In genomic region chr15:48515497-48515896, GRCh38 we compare ENCODE assay signal across 2 cellular contexts.
TF ChIP-seq lines count a peak whose summit lies in the region.

No MANE protein-coding gene starts in this region.

TF ChIP-seq in IMR-90, 13 proteins besides CTCF, POLR2A, EP300 and RAD21:
- TF ChIP-seq MAFK (IDR thresholded peaks at IDR 0.05; ENCODE audit: low read depth, low read length) (no peak), USF2 (IDR thresholded peaks at IDR 0.05; ENCODE audit: low read depth, low read length) (no peak), SMC3 (IDR thresholded peaks at IDR 0.05; ENCODE audit: low read depth, low read length) (no peak), NFE2L2 (IDR thresholded peaks at IDR 0.05; ENCODE audit: low read depth, low read length) (no peak), ELK1 (IDR thresholded peaks at IDR 0.05; ENCODE audit: borderline replicate concordance, low read depth, low read length) (no peak), MAZ (IDR thresholded peaks at IDR 0.05; ENCODE audit: borderline replicate concordance, low read depth, low read length) (no peak)

TF ChIP-seq in HepG2, 621 proteins besides CTCF, POLR2A, EP300 and RAD21:
- TF ChIP-seq ZNF30 (CRISPR knock-in tag; IDR thresholded peaks at IDR 0.05) (no peak), ZNF143 (CRISPR knock-in tag; IDR thresholded peaks at IDR 0.05) (no peak), GPN1 (CRISPR knock-in tag; IDR thresholded peaks at IDR 0.05; ENCODE audit: borderline replicate concordance) (no peak), DZIP1 (CRISPR knock-in tag; IDR thresholded peaks at IDR 0.05) (no peak), FOXM1 (CRISPR knock-in tag; IDR thresholded peaks at IDR 0.05) (no peak), ETV5 (CRISPR knock-in tag; IDR thresholded peaks at IDR 0.05; ENCODE audit: borderline replicate concordance) (no peak), RBAK (CRISPR knock-in tag; IDR thresholded peaks at IDR 0.05) (no peak), ZNF839 (CRISPR knock-in tag; IDR thresholded peaks at IDR 0.05; ENCODE audit: borderline replicate concordance) (no peak), ZBTB14 (CRISPR knock-in tag; IDR thresholded peaks at IDR 0.05) (no peak), ZNF776 (CRISPR knock-in tag; IDR thresholded peaks at IDR 0.05) (no peak), BHLHE40 (IDR thresholded peaks at IDR 0.05; ENCODE audit: low read length) (no peak), ZSCAN29 (CRISPR knock-in tag; conservative IDR thresholded peaks at IDR 0.05) (no peak), EED (CRISPR knock-in tag; IDR thresholded peaks at IDR 0.05) (no peak), TBX3 (IDR thresholded peaks at IDR 0.05; ENCODE audit: borderline replicate concordance) (no peak), ZNF280D (CRISPR knock-in tag; IDR thresholded peaks at IDR 0.05) (no peak), ZNF101 (CRISPR knock-in tag; IDR thresholded peaks at IDR 0.05; ENCODE audit: borderline replicate concordance, low read depth) (no peak), XRCC5 (optimal IDR thresholded peaks at IDR 0.05; ENCODE audit: low read length) (no peak), GATAD1 (CRISPR knock-in tag; IDR thresholded peaks at IDR 0.05) (no peak)
